Comparison of ENCODE assay signal across 1 cellular context in genomic region chr14:23929822-23930294, GRCh38.
TF ChIP-seq lines count a peak whose summit lies in the region.

No MANE protein-coding gene starts in this region.

TF ChIP-seq in HepG2, 621 proteins besides CTCF, POLR2A, EP300 and RAD21 (continued from another document and continues in another):
- TF ChIP-seq PRDM15 (CRISPR knock-in tag; IDR thresholded peaks at IDR 0.05) (no peak), TFAP4 (IDR thresholded peaks at IDR 0.05; ENCODE audit: borderline replicate concordance, low read depth) (no peak), TCF7L2 (IDR thresholded peaks at IDR 0.05; ENCODE audit: low read depth, low read length) (no peak), NR2F6 (IDR thresholded peaks at IDR 0.05) (0 out of 2 replicates have a peak, but pooled peaks have one; percentile 24), NR2F6 (CRISPR knock-in tag; IDR thresholded peaks at IDR 0.05) (peak; percentile 68), ZNF563 (CRISPR knock-in tag; IDR thresholded peaks at IDR 0.05) (no peak), MBNL3 (CRISPR knock-in tag; conservative IDR thresholded peaks at IDR 0.05) (no peak), ZNF382 (CRISPR knock-in tag; IDR thresholded peaks at IDR 0.05; ENCODE audit: borderline replicate concordance) (no peak), TRIM22 (IDR thresholded peaks at IDR 0.05) (no peak), ARID5B (CRISPR knock-in tag; IDR thresholded peaks at IDR 0.05) (peak; percentile 64; the same call in 1 of the 2 replicates), GTF3A (CRISPR knock-in tag; conservative IDR thresholded peaks at IDR 0.05) (no peak), ZNF160 (CRISPR knock-in tag; IDR thresholded peaks at IDR 0.05) (no peak), IKZF5 (CRISPR knock-in tag; IDR thresholded peaks at IDR 0.05) (0 out of 2 replicates have a peak, but pooled peaks have one; percentile 64), ZNF547 (CRISPR knock-in tag; IDR thresholded peaks at IDR 0.05) (0 out of 2 replicates have a peak, but pooled peaks have one; percentile 28), MEIS1 (CRISPR knock-in tag; IDR thresholded peaks at IDR 0.05; ENCODE audit: borderline replicate concordance) (no peak), KAT2B (IDR thresholded peaks at IDR 0.05; ENCODE audit: borderline replicate concordance, low read depth, low read length) (peak; percentile 5; the same call in 1 of the 2 replicates), MIER3 (CRISPR knock-in tag; IDR thresholded peaks at IDR 0.05; ENCODE audit: borderline replicate concordance) (peak; percentile 71; the same call in 1 of the 2 replicates), CBX1 (IDR thresholded peaks at IDR 0.05; ENCODE audit: low read depth) (no peak), PRMT3 (CRISPR knock-in tag; IDR thresholded peaks at IDR 0.05; ENCODE audit: borderline replicate concordance, low read depth) (no peak), ZNF660 (CRISPR knock-in tag; IDR thresholded peaks at IDR 0.05; ENCODE audit: borderline replicate concordance, low read depth) (no peak), MZF1 (CRISPR knock-in tag; IDR thresholded peaks at IDR 0.05; ENCODE audit: borderline replicate concordance) (no peak), ZSCAN22 (CRISPR knock-in tag; IDR thresholded peaks at IDR 0.05) (no peak), ZNF883 (CRISPR knock-in tag; IDR thresholded peaks at IDR 0.05; ENCODE audit: not compliant biosample characterization) (no peak), SMC3 (IDR thresholded peaks at IDR 0.05; ENCODE audit: low read length) (peak; percentile 99), ZNF414 (CRISPR knock-in tag; IDR thresholded peaks at IDR 0.05) (no peak), MIXL1 (CRISPR knock-in tag; IDR thresholded peaks at IDR 0.05) (peak; percentile 68; the same call in 1 of the 2 replicates), TOE1 (CRISPR knock-in tag; IDR thresholded peaks at IDR 0.05) (0 out of 2 replicates have a peak, but pooled peaks have one; percentile 88), YEATS2 (CRISPR knock-in tag; IDR thresholded peaks at IDR 0.05; ENCODE audit: borderline replicate concordance) (peak; percentile 56; the same call in 1 of the 2 replicates), ZNF891 (CRISPR knock-in tag; IDR thresholded peaks at IDR 0.05) (no peak), PCBP2 (optimal IDR thresholded peaks at IDR 0.05; ENCODE audit: low read depth, low read length, poor library complexity, severe bottlenecking) (no peak), GABPA (IDR thresholded peaks at IDR 0.05; ENCODE audit: low read depth, low read length) (no peak), GABPA (CRISPR knock-in tag; IDR thresholded peaks at IDR 0.05; ENCODE audit: low read depth) (no peak), ZNF878 (CRISPR knock-in tag; IDR thresholded peaks at IDR 0.05) (no peak), JUND (CRISPR knock-in tag; IDR thresholded peaks at IDR 0.05) (no peak), REXO4 (CRISPR knock-in tag; IDR thresholded peaks at IDR 0.05; ENCODE audit: borderline replicate concordance) (no peak), RERE (CRISPR knock-in tag; IDR thresholded peaks at IDR 0.05; ENCODE audit: low read depth) (no peak), CENPT (CRISPR knock-in tag; IDR thresholded peaks at IDR 0.05; ENCODE audit: low read depth) (no peak), IRX3 (CRISPR knock-in tag; IDR thresholded peaks at IDR 0.05; ENCODE audit: borderline replicate concordance, low read depth) (no peak), FOXJ3 (CRISPR knock-in tag; IDR thresholded peaks at IDR 0.05; ENCODE audit: borderline replicate concordance) (0 out of 2 replicates have a peak, but pooled peaks have one; percentile 21), ELF3 (CRISPR knock-in tag; IDR thresholded peaks at IDR 0.05) (0 out of 2 replicates have a peak, but pooled peaks have one; percentile 26), ZNF282 (IDR thresholded peaks at IDR 0.05; ENCODE audit: partially characterized antibody) (no peak), GFI1 (CRISPR knock-in tag; IDR thresholded peaks at IDR 0.05; ENCODE audit: borderline replicate concordance) (peak; percentile 77), ZNF644 (CRISPR knock-in tag; IDR thresholded peaks at IDR 0.05; ENCODE audit: low read depth) (peak; percentile 70), SIN3B (IDR thresholded peaks at IDR 0.05; ENCODE audit: low read length) (peak; percentile 52; the same call in 1 of the 2 replicates), ZNF720 (CRISPR knock-in tag; IDR thresholded peaks at IDR 0.05) (no peak), ZNF430 (CRISPR knock-in tag; IDR thresholded peaks at IDR 0.05) (no peak), PHF8 (CRISPR knock-in tag; IDR thresholded peaks at IDR 0.05) (peak; percentile 21; the same call in 1 of the 2 replicates), SNAPC2 (CRISPR knock-in tag; IDR thresholded peaks at IDR 0.05) (no peak)
- TF ChIP-seq, protein P1, sequence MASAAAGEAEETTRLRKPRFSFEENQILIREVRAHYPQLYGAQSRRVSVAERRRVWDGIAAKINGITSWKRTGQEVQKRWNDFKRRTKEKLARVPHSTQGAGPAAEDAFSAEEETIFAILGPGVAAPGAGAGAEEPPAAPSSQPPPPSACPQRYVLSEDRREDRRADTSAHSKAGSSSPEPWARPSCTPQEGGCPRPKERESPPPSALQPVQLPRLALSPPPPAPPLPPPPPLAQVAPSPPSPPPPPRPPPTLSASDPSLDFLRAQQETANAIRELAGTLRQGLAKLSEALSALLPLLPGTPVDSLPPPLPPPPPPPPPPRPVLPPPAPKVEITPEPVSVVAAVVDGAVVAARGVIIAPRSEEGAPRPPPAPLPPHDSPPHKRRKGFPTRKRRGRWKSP (CRISPR knock-in tag; IDR thresholded peaks at IDR 0.05) = no peak
